9 cellular contexts compared by ENCODE assay signal in the genomic region with DNA sequence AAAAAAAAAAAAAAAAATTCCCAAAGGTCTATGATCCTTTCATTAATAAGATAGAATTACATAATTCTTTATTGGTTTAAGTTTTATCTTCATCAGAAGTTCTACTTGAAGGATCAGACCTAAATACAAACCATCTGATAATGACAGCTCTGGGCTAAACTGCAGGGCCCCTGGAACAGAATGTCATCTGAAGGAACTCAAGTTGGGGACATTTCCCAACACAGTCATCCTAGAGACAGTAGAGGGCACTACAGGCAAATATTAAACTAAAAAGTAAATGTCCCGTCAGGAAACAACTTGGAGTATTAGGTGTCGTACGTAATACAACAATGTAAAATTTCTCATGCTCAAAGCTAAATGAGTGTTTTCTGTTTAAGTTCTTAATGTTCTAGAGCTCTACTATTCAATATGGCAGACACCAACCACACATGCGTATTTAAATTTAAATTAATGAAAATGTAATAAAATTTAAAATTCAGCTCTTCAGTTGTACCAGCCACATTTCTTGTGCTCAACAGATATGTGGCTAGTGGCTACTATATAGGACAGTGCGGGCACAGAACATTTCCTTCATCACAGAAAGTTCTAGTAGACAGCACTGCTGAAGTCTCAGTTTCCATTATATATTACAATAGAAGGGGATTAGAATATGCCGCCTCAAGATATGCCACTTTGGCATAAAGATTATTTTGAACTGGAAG. TPM values are rescaled to one million over a fixed set of nuclear protein-coding genes. Genes with fewer than 3 reads are reported as not detected.
A peak's percentile ranks its signal among the peaks of the same experiment; 100 is the strongest.
DNase-seq lines count a peak whose midpoint lies in the region; ATAC-seq, FAIRE-seq and TF ChIP-seq lines count a peak whose summit lies in the region.
"Had no signal": no experiment of that assay in that cellular context is flagged by ENCODE, and none has a peak within 500 bp of the region (broad histone marks: within the 10 kb centered on the region; RNA-seq: fewer than 3 reads in every experiment).

No MANE protein-coding gene starts in this region.

- DNase-seq in NCI-H1092 treated with DMSO at 0.1 percent for 48 hours (lab: John Stamatoyannopoulos, UW), result peak; percentile 49
- DNase-seq in NCI-H1092 (lab: John Stamatoyannopoulos, UW), result no peak
- DNase-seq in GM19238 (ENCODE audit: insufficient read length, low spot score), result peak; percentile 48
- DNase-seq in NCI-H82 treated with DMSO at 0.1 percent for 48 hours (lab: John Stamatoyannopoulos, UW; ENCODE audit: unreplicated experiment), result peak; percentile 46
- peak; percentile 59 for DNase-seq in bronchial epithelial cell (ENCODE audit: low read depth)
- DNase-seq in left kidney (ENCODE audit: low read depth, low spot score), result peak; percentile 82
- no peak for DNase-seq in uterus

- no peaks in the 10 kb centered on the region for H3K4me1 ChIP-seq in uterus

- TF ChIP-seq POLR2A in uterus (IDR thresholded peaks at IDR 0.05), result no peak

- no peaks in the 10 kb centered on the region for H3K27me3 ChIP-seq in bronchial epithelial cell (ENCODE audit: control insufficient read depth, insufficient read depth, low read length)
- H3K27me3 ChIP-seq in uterus, result no peaks in the 10 kb centered on the region
- H3K27me3 ChIP-seq: BLaER1 had no signal

- H3K9me3 ChIP-seq in uterus, result no peaks in the 10 kb centered on the region
- H3K9me3 ChIP-seq: BLaER1 had no signal

- ATAC-seq in HG03342 (IDR thresholded peaks at IDR 0.05; ENCODE audit: unreplicated experiment), result peak; percentile 87

- intact Hi-C loops in uterus (cut with DNase I; ENCODE audit: low total_unique reads), result no loop called here

- H3K27ac ChIP-seq in uterus, result no peak overlapping the region
- H3K27ac ChIP-seq: BLaER1 had no signal

- H3K36me3 ChIP-seq in bronchial epithelial cell (ENCODE audit: control insufficient read depth, insufficient read depth, low read length), result no peaks in the 10 kb centered on the region
- H3K36me3 ChIP-seq in uterus, result no peaks in the 10 kb centered on the region
- H3K36me3 ChIP-seq: BLaER1 had no signal

- H3K4me3 ChIP-seq in bronchial epithelial cell (ENCODE audit: low read depth, low read length) (no peak overlapping the region), uterus (no peak overlapping the region)
- H3K4me3 ChIP-seq: BLaER1 had no signal

- no peak for FAIRE-seq in bronchial epithelial cell (lab: Jason Lieb, UNC)

- TF ChIP-seq CTCF in bronchial epithelial cell (IDR thresholded peaks at IDR 0.05; ENCODE audit: insufficient read depth, low read length, severe bottlenecking), result peak; percentile 48
- peak; percentile 50 to 79 (median 65) for TF ChIP-seq CTCF in uterus (IDR thresholded peaks at IDR 0.05)

RNA-seq across cellular contexts. Expression of gene NAXD, which starts 21.8 kb away (rescaled TPM):
- total RNA-seq in bronchial epithelial cell (21.1 and 24.8 TPM in 2 replicates), uterus (10 to 100 TPM; 26.0 to 37.9 (median 35.4) TPM)

RNA-seq across cellular contexts. Expression of gene RAB20, which starts 32.1 kb away (rescaled TPM):
- total RNA-seq in bronchial epithelial cell (5.1 and 8.2 TPM in 2 replicates), uterus (10 to 100 TPM in 2 of 4 donors, 1 to 10 TPM in 1, under 1 TPM in 1; 0.77 to 12.4 (median 9.1) TPM)

Comparison
In these comparisons a context has a peak if more than half of its experiments do, and no peak if none do; other contexts are left out.
1. DNase-seq: peak in NCI-H1092 treated with DMSO at 0.1 percent for 48 hours (single experiment), GM19238 (single experiment), NCI-H82 treated with DMSO at 0.1 percent for 48 hours (single experiment), bronchial epithelial cell (single experiment) and left kidney (single experiment); none in NCI-H1092 (single experiment) and uterus (0 of 2).